ENCODE assay signal across 8 cellular contexts in the genomic region with DNA sequence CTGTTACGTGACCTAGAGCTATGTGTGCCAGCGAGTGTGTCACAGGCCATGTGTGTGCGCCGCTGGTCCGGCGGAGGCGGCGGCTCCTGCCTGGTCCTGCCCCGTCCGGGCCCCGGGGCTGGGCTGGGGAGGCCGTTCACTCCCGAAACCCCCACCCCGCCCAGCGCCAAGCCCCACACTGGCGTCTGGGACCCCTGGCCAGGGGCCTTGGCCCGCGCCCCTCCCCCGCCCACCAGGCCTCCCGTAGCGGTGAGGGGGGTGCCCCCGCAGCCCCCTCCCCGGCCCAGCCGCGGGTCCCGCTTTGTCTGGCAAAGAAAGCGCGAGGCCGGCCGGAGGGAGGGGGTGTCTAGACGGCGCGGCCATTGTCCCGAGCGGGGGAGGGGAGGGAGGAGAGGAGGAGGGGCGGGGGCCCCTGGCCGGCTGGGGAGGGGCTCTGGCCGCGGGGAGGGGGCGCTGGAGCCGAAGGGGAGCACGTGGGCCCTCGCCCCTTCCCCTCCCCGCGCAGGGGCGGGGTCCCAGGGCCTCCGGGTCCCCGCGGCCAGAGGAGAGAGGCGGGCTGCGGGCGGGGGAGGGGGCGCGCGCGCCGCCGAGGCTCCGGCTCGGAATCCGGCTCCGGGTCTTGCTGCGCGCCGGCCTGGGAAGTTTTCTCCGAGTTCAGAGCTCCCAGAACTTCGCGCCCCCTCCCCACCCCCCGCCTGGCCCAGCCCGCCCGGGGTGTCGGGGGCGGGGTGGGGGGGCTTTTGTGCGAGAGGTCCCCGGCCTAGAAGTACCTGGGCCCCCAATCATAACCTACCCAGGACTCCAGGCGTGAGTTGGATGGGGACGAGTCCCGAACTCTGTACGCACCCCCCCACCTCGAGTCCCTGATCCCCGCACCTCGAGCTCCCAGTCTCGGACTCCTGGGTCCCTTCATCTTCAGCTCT. TPM values are rescaled to one million over a fixed set of nuclear protein-coding genes. Genes with fewer than 3 reads are reported as not detected.
DNase-seq lines count a peak whose midpoint lies in the region; ATAC-seq lines count a peak whose summit lies in the region.

No MANE protein-coding gene starts in this region.

- peak overlapping the region; percentile 71 for H3K27ac ChIP-seq in SK-N-MC

- DNase-seq in EH (ENCODE audit: low read depth) (peak; percentile 59), SK-N-MC (ENCODE audit: low read depth, low spot score) (no peak), Right ventricle myocardium superior (peak; percentile 44), sciatic nerve (ENCODE audit: low spot score) (peak; percentile 65), NCI-H526 treated with DMSO at 0.1 percent for 48 hours (lab: John Stamatoyannopoulos, UW) (no peak), NCI-H446 (lab: John Stamatoyannopoulos, UW) (no peak)
- no peak for DNase-seq in stimulated activated CD4-positive, alpha-beta T cell treated with anti-CD3 and anti-CD28 coated beads, Interleukin-2, amount 100 ng/mL, for 24 hours

- ATAC-seq in Right ventricle myocardium superior (ENCODE audit: poor library complexity), result no peak
- ATAC-seq in sciatic nerve, result no peak
- ATAC-seq in HG02610 (IDR thresholded peaks at IDR 0.05; ENCODE audit: unreplicated experiment), result no peak

- H3K36me3 ChIP-seq in SK-N-MC (ENCODE audit: insufficient read depth, low read length), result peaks cover 21% of the 10 kb centered on the region

- H3K4me3 ChIP-seq in SK-N-MC, result peak overlapping the region; percentile 92

- H3K9ac ChIP-seq in SK-N-MC (ENCODE audit: insufficient read length), result peak overlapping the region; percentile 90

- H3K9me3 ChIP-seq in SK-N-MC (ENCODE audit: low read depth, low read length), result no peaks in the 10 kb centered on the region

- intact Hi-C loops in Right ventricle myocardium superior (cut with DNase I) (no loop called here), sciatic nerve (cut with DNase I) (no loop called here)

RNA-seq across cellular contexts. Expression of a gene that starts 0.9 kb away (rescaled TPM):
- total RNA-seq in Right ventricle myocardium superior, result 25.0 TPM
- 124 TPM for total RNA-seq in sciatic nerve

RNA-seq across cellular contexts. Expression of a gene that starts 32.3 kb away (rescaled TPM):
- total RNA-seq in Right ventricle myocardium superior (0.27 TPM), sciatic nerve (0.45 TPM)

Comparison
In these comparisons a context has a peak if more than half of its experiments do, and no peak if none do; other contexts are left out.
1. DNase-seq: peak in EH (single experiment), Right ventricle myocardium superior (single experiment) and sciatic nerve (single experiment); none in SK-N-MC (single experiment), NCI-H526 treated with DMSO at 0.1 percent for 48 hours (single experiment), stimulated activated CD4-positive, alpha-beta T cell treated with anti-CD3 and anti-CD28 coated beads, Interleukin-2, amount 100 ng/mL, for 24 hours (0 of 2) and NCI-H446 (0 of 2).